In genomic region chr6:136344420-136344819, GRCh38 we compare ENCODE assay signal across 1 cellular context.
TF ChIP-seq lines count a peak whose summit lies in the region.

No MANE protein-coding gene starts in this region.

TF ChIP-seq in HEK293, 187 proteins besides CTCF, POLR2A, EP300 and RAD21 (continued from another document):
- TF ChIP-seq ZNF707 (tag by site-specific recombination; IDR thresholded peaks at IDR 0.05), result no peak
